In genomic region chr3:120202363-120202762, GRCh38 we compare ENCODE assay signal across 12 cellular contexts.
DNase-seq lines count a peak whose midpoint lies in the region; ATAC-seq and TF ChIP-seq lines count a peak whose summit lies in the region.
"Had no signal": no experiment of that assay in that cellular context is flagged by ENCODE, and none has a peak within 500 bp of the region (broad histone marks: within the 10 kb centered on the region; RNA-seq: fewer than 3 reads in every experiment).

No MANE protein-coding gene starts in this region.

- intact Hi-C loops in left ventricle myocardium inferior (cut with micrococcal nuclease), result no loop called here
- intact Hi-C loops in left ventricle myocardium superior (cut with micrococcal nuclease), result no loop called here
- intact Hi-C loops in psoas muscle (cut with DNase I), result loop anchor here in 1 of 2 donors (5.0 kb wide), 1 partner anchor 105 kb away; no protein-coding TSS in a partner anchor
- intact Hi-C loops in head of caudate nucleus (cut with DNase I), result no loop called here

- ATAC-seq in left ventricle myocardium superior (no peak), psoas muscle (peak in 1 of 4 donors; percentile 14), GM19397 (IDR thresholded peaks at IDR 0.05; ENCODE audit: unreplicated experiment) (no peak)

- H3K4me1 ChIP-seq in left ventricle myocardium inferior (peaks cover 16% of the 10 kb centered on the region), psoas muscle (peaks cover 19% of the 10 kb centered on the region)

- 53 to 67% (median 62%) methylated on average over 2 of the region's 2 CpGs for WGBS in psoas muscle, 3 donors

- no peaks in the 10 kb centered on the region for H3K36me3 ChIP-seq in left ventricle myocardium inferior
- H3K36me3 ChIP-seq in psoas muscle (ENCODE audit: insufficient read depth in 1 of 2, low read depth in 1 of 2), result no peaks in the 10 kb centered on the region

- TF ChIP-seq CTCF in left ventricle myocardium inferior (IDR thresholded peaks at IDR 0.05; ENCODE audit: borderline replicate concordance) (no peak), VCaP (conservative IDR thresholded peaks at IDR 0.05) (no peak), psoas muscle (IDR thresholded peaks at IDR 0.05) (no peak)

- H3K9me3 ChIP-seq in left ventricle myocardium inferior (replicated peaks), result no peaks in the 10 kb centered on the region
- H3K9me3 ChIP-seq in psoas muscle, result no peaks in the 10 kb centered on the region

- H3K4me3 ChIP-seq in left ventricle myocardium inferior (no peak overlapping the region), psoas muscle (no peak overlapping the region)

- H3K27ac ChIP-seq in left ventricle myocardium inferior (replicated peaks), result peak overlapping the region; percentile 39
- peak overlapping the region; percentile 68 for H3K27ac ChIP-seq in VCaP
- peak overlapping the region; percentile 67 for H3K27ac ChIP-seq in psoas muscle
- H3K27ac ChIP-seq: 22Rv1 had no signal

- no peak for DNase-seq in left ventricle myocardium inferior
- DNase-seq in left ventricle myocardium superior, result no peak
- no peak for DNase-seq in psoas muscle
- no peak for DNase-seq in NCI-H526 (lab: John Stamatoyannopoulos, UW)
- DNase-seq in mesenteric fat pad (ENCODE audit: low spot score), result no peak
- DNase-seq in head of caudate nucleus, result no peak
- DNase-seq: CD4-positive, alpha-beta memory T cell; DMS79; H7 had no signal

- no peaks in the 10 kb centered on the region for H3K27me3 ChIP-seq in left ventricle myocardium inferior (ENCODE audit: low read depth)
- H3K27me3 ChIP-seq in psoas muscle (ENCODE audit: insufficient read depth in 3 of 3, low read length in 2 of 3), result no peaks in the 10 kb centered on the region
